8 cellular contexts compared by ENCODE assay signal in the genomic region with DNA sequence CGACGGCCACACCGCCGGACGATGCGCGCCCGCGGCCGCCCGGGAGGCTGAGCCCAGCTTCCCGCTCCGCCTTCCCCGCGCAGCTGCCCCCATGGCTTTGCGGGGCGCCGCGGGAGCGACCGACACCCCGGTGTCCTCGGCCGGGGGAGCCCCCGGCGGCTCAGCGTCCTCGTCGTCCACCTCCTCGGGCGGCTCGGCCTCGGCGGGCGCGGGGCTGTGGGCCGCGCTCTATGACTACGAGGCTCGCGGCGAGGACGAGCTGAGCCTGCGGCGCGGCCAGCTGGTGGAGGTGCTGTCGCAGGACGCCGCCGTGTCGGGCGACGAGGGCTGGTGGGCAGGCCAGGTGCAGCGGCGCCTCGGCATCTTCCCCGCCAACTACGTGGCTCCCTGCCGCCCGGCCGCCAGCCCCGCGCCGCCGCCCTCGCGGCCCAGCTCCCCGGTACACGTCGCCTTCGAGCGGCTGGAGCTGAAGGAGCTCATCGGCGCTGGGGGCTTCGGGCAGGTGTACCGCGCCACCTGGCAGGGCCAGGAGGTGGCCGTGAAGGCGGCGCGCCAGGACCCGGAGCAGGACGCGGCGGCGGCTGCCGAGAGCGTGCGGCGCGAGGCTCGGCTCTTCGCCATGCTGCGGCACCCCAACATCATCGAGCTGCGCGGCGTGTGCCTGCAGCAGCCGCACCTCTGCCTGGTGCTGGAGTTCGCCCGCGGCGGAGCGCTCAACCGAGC. TPM values are rescaled to one million over a fixed set of nuclear protein-coding genes. Genes with fewer than 3 reads are reported as not detected.
DNase-seq lines count a peak whose midpoint lies in the region; ATAC-seq and TF ChIP-seq lines count a peak whose summit lies in the region.

No MANE protein-coding gene starts in this region.

- DNase-seq in CD8-positive, alpha-beta T cell: peak in 5 of 7 experiments; percentile 11 to 57 (median 20)
- peak; percentile 35 to 71 (median 69) for DNase-seq in mucosa of descending colon
- DNase-seq in thoracic aorta (ENCODE audit: low spot score): no peak
- DNase-seq in epidermal melanocyte (ENCODE audit: insufficient read length, low spot score): no peak

- H3K9me3 ChIP-seq in CD8-positive, alpha-beta T cell (ENCODE audit: low read length): no peaks in the 10 kb centered on the region
- H3K9me3 ChIP-seq in ectodermal cell (ENCODE audit: control insufficient read depth, low read length) (no peaks in the 10 kb centered on the region), mucosa of descending colon (no peaks in the 10 kb centered on the region), thoracic aorta (no peaks in the 10 kb centered on the region)

- no peaks in the 10 kb centered on the region for H3K36me3 ChIP-seq in CD8-positive, alpha-beta T cell (ENCODE audit: insufficient read depth, low read length)
- H3K36me3 ChIP-seq in ectodermal cell (ENCODE audit: control insufficient read depth, insufficient read depth, low read length) (no peaks in the 10 kb centered on the region), mucosa of descending colon (ENCODE audit: low read depth) (no peaks in the 10 kb centered on the region), thoracic aorta (no peaks in the 10 kb centered on the region)

- peak overlapping the region; percentile 58 for H3K4me3 Mint-ChIP-seq in CD8-positive, alpha-beta T cell

- peak overlapping the region; percentile 53 for H3K4me3 ChIP-seq in CD8-positive, alpha-beta T cell (ENCODE audit: low read depth, low read length)
- H3K4me3 ChIP-seq in WI38 (ENCODE audit: low read depth, low read length) (peak overlapping the region; percentile 41), ectodermal cell (ENCODE audit: insufficient read depth, low read depth, low read length) (peak overlapping the region; percentile 51), mucosa of descending colon (peak overlapping the region; percentile 54), thoracic aorta (peak overlapping the region; percentile 86)

- CTCF ChIA-PET in CD8-positive, alpha-beta T cell (lab: Charles Lee): no interaction called here

- H3K27ac ChIP-seq in CD8-positive, alpha-beta T cell (ENCODE audit: low read depth, low read length): no peak overlapping the region
- H3K27ac ChIP-seq in ectodermal cell (ENCODE audit: insufficient read depth, low read depth, low read length, poor library complexity, severe bottlenecking) (no peak overlapping the region), thoracic aorta (no peak overlapping the region)

- WGBS in ectodermal cell, 2 experiments: 0 to 1% methylated on average over 105 of the region's 105 CpGs

- peaks cover 15% of the 10 kb centered on the region for H3K27me3 Mint-ChIP-seq in CD8-positive, alpha-beta T cell (ENCODE audit: low read depth)

- intact Hi-C loops in CD8-positive, alpha-beta T cell (cut with DNase I, micrococcal nuclease): loop anchor here (1.0 to 10.0 kb wide), 3 partner anchors 33 to 373 kb away; a partner anchor contains a TSS
- intact Hi-C loops in mucosa of descending colon (cut with DNase I, micrococcal nuclease): no loop called here

- POLR2A ChIA-PET in CD8-positive, alpha-beta T cell (lab: Charles Lee): interaction anchor here (1.0 to 1.8 kb wide), 2 partner anchors 12 to 33 kb away, joined by 4 to 5 read pairs; a partner anchor contains a TSS

- no peaks in the 10 kb centered on the region for H3K9me3 Mint-ChIP-seq in CD8-positive, alpha-beta T cell

- no peak for TF ChIP-seq CTCF in CD8-positive, alpha-beta T cell (IDR thresholded peaks at IDR 0.05)
- TF ChIP-seq CTCF in WI38 (IDR thresholded peaks at IDR 0.05; ENCODE audit: low read depth, low read length) (no peak), mucosa of descending colon (IDR thresholded peaks at IDR 0.05) (no peak), thoracic aorta (IDR thresholded peaks at IDR 0.05) (no peak)

- peak; percentile 13 for ATAC-seq in CD8-positive, alpha-beta T cell
- ATAC-seq in GM19397 (IDR thresholded peaks at IDR 0.05; ENCODE audit: unreplicated experiment) (peak; percentile 25), HG03457 (IDR thresholded peaks at IDR 0.05; ENCODE audit: unreplicated experiment) (peak; percentile 16), mucosa of descending colon (peak; percentile 49), thoracic aorta (ENCODE audit: insufficient number of reproducible peaks, low FRiP score, low read depth) (no peak)

- peaks cover 15% of the 10 kb centered on the region for H3K4me1 Mint-ChIP-seq in CD8-positive, alpha-beta T cell (ENCODE audit: low read depth)

- peaks cover 2% of the 10 kb centered on the region for H3K27me3 ChIP-seq in CD8-positive, alpha-beta T cell (ENCODE audit: insufficient read depth, low read length)
- H3K27me3 ChIP-seq in ectodermal cell (ENCODE audit: control insufficient read depth, insufficient read depth, low read length, poor library complexity, severe bottlenecking): peaks cover 45% of the 10 kb centered on the region
- H3K27me3 ChIP-seq in thoracic aorta (replicated peaks; ENCODE audit: insufficient read depth): no peaks in the 10 kb centered on the region

- no peaks in the 10 kb centered on the region for H3K36me3 Mint-ChIP-seq in CD8-positive, alpha-beta T cell

- peaks cover 7% of the 10 kb centered on the region for H3K4me1 ChIP-seq in CD8-positive, alpha-beta T cell (ENCODE audit: insufficient read depth, low read length)
- no peaks in the 10 kb centered on the region for H3K4me1 ChIP-seq in ectodermal cell (ENCODE audit: control insufficient read depth, insufficient read depth, low read length)
- peaks cover 25% of the 10 kb centered on the region for H3K4me1 ChIP-seq in mucosa of descending colon (ENCODE audit: low read depth)
- H3K4me1 ChIP-seq in thoracic aorta (ENCODE audit: control insufficient read depth in 1 of 2, low read depth in 2 of 2): peaks cover 3 to 21% of the 10 kb centered on the region in 2 donors

- no peak overlapping the region for H3K27ac Mint-ChIP-seq in CD8-positive, alpha-beta T cell

RNA-seq across cellular contexts. Expression of a gene that starts 0.6 kb away (rescaled TPM):
- total RNA-seq in CD8-positive, alpha-beta T cell: under 1 TPM; 0.73 to 0.92 TPM
- polyA plus RNA-seq in ectodermal cell (2013, experiment 1 of 4): 3.5 TPM
- polyA plus RNA-seq in ectodermal cell (2013, experiment 2 of 4): 3.1 TPM
- 2.2 TPM for polyA plus RNA-seq in ectodermal cell (2013, experiment 3 of 4)
- polyA plus RNA-seq in ectodermal cell (2013, experiment 4 of 4): 2.1 TPM
- total RNA-seq in mucosa of descending colon (10 to 100 TPM in 2 of 3 donors, 1 to 10 TPM in 1; 8.3 to 21.1 (median 12.6) TPM), thoracic aorta (1 to 10 TPM in 1 of 2 donors, under 1 TPM in 1; 0.14 to 2.8 TPM)

RNA-seq across cellular contexts. Expression of a gene that starts 32.6 kb away (rescaled TPM):
- 10 to 100 TPM; 36.4 to 36.7 TPM for total RNA-seq in CD8-positive, alpha-beta T cell
- 17.0 TPM for polyA plus RNA-seq in ectodermal cell (2013, experiment 1 of 4)
- polyA plus RNA-seq in ectodermal cell (2013, experiment 2 of 4): 22.2 TPM
- 13.3 TPM for polyA plus RNA-seq in ectodermal cell (2013, experiment 3 of 4)
- 16.5 TPM for polyA plus RNA-seq in ectodermal cell (2013, experiment 4 of 4)
- total RNA-seq in mucosa of descending colon (10 to 100 TPM in 1 of 3 donors, 1 to 10 TPM in 2; 6.0 to 11.3 (median 8.5) TPM), thoracic aorta (10 to 100 TPM; 13.6 to 14.8 TPM)

Comparison
In these comparisons a context has a peak if more than half of its experiments do, and no peak if none do; other contexts are left out.
1. DNase-seq: peak in CD8-positive, alpha-beta T cell (5 of 7) and mucosa of descending colon (3 of 3); none in thoracic aorta (single experiment) and epidermal melanocyte (single experiment).
2. intact Hi-C loops: an anchor here in CD8-positive, alpha-beta T cell (1.0 to 10.0 kb wide); none called in mucosa of descending colon.
3. Peak in every context shown above with its lines, with median percentiles within 50 percentile points of each other: H3K4me3 ChIP-seq.